In the genomic region with DNA sequence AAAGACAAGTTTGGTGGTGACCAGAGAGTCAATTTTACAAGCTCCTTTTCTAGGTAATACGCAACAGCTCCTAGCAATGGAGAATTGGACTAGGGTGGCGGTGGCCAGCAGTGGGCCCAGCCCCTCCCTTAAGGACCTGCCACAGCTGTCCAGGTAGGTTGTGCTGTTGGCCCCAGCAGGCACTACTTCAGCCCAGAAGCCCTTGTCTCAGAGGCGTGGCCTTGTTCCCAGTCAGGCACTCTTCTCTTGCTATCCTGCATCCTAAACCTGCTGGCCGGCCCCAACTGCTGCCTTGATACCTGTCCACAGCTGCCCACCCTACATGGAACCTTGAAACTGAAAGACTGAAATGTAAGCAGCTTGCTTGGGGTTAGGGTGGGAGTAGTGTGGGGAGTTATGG, we compare ENCODE assay signal across 15 cellular contexts. TPM values are rescaled to one million over a fixed set of nuclear protein-coding genes. Genes with fewer than 3 reads are reported as not detected.
A peak's percentile ranks its signal among the peaks of the same experiment; 100 is the strongest.
DNase-seq lines count a peak whose midpoint lies in the region; ATAC-seq, FAIRE-seq and TF ChIP-seq lines count a peak whose summit lies in the region.
"Had no signal": no experiment of that assay in that cellular context is flagged by ENCODE, and none has a peak within 500 bp of the region (broad histone marks: within the 10 kb centered on the region; RNA-seq: fewer than 3 reads in every experiment).

No MANE protein-coding gene starts in this region.

- H3K4me3 Mint-ChIP-seq in activated CD4-positive, alpha-beta T cell treated with anti-CD3 and anti-CD28 coated beads for 36 hours, result peak overlapping the region; percentile 11

- TF ChIP-seq POLR2A in gastrocnemius medialis (IDR thresholded peaks at IDR 0.05), result no peak
- TF ChIP-seq POLR2A in lower leg skin (IDR thresholded peaks at IDR 0.05), result no peak

- in situ Hi-C loops in gastrocnemius medialis (cut with MboI; ENCODE audit: low sequenced_read_pairs in 4 of 4), result loop anchor here in 1 of 4 donors (25.0 kb wide), 1 partner anchor 121 kb away; a partner anchor contains a TSS

- CTCF ChIA-PET in activated CD4-positive, alpha-beta T cell treated with anti-CD3 and anti-CD28 coated beads for 36 hours (lab: Charles Lee), result interaction anchor here (0.6 to 7.8 kb wide), 16 partner anchors 10 to 95 kb away, joined by 3 to 76 read pairs (median 5); a partner anchor contains a TSS

- DNase-seq in activated CD4-positive, alpha-beta T cell treated with anti-CD3 and anti-CD28 coated beads for 36 hours, result no peak
- DNase-seq in activated CD4-positive, alpha-beta T cell treated with anti-CD3 and anti-CD28 coated beads, Interleukin-2, amount 50 U/mL, for 48 hours, result no peak
- peak; percentile 48 for DNase-seq in H7
- peak; percentile 47 for DNase-seq in kidney
- no peak for DNase-seq in gastrocnemius medialis
- no peak for DNase-seq in NCI-H524 treated with DMSO at 0.1 percent for 48 hours (lab: John Stamatoyannopoulos, UW)
- no peak for DNase-seq in lower leg skin (ENCODE audit: low spot score in 2 of 2)
- DNase-seq in NCI-H1694 (lab: John Stamatoyannopoulos, UW), result no peak
- DNase-seq: DMS 273 treated with DMSO at 0.1 percent for 48 hours; glutamatergic neuron; NCI-H187; NCI-H748 treated with DMSO at 0.1 percent for 48 hours; RPMI8226; stimulated activated naive CD8-positive, alpha-beta T cell treated with anti-CD3 and anti-CD28 coated beads, Interleukin-15, Interleukin-2, amounts not matched to agents 100 U/mL and 50 U/mL, for 24 hours had no signal

- peaks cover 3% of the 10 kb centered on the region for H3K4me1 Mint-ChIP-seq in activated CD4-positive, alpha-beta T cell treated with anti-CD3 and anti-CD28 coated beads for 36 hours

- no peak overlapping the region for H3K9ac ChIP-seq in kidney (ENCODE audit: low read length in 2 of 2)
- H3K9ac ChIP-seq: KMS-11 had no signal

- no peak for ATAC-seq in activated CD4-positive, alpha-beta T cell treated with anti-CD3 and anti-CD28 coated beads for 36 hours
- ATAC-seq in gastrocnemius medialis, result no peak

- POLR2A ChIA-PET in activated CD4-positive, alpha-beta T cell treated with anti-CD3 and anti-CD28 coated beads for 36 hours (lab: Charles Lee), result interaction anchor here (1.1 to 6.1 kb wide), 4 partner anchors 9 to 20 kb away, joined by 3 to 79 read pairs (median 8); a partner anchor contains a TSS

- no peak for FAIRE-seq in kidney (lab: Jason Lieb, UNC)

- H3K36me3 ChIP-seq in H7 (replicated peaks; ENCODE audit: control insufficient read depth, insufficient read depth, low read length) (no peaks in the 10 kb centered on the region), kidney (ENCODE audit: control insufficient read depth in 1 of 2, insufficient read depth in 2 of 2, low read length in 2 of 2) (no peaks in the 10 kb centered on the region), gastrocnemius medialis (no peaks in the 10 kb centered on the region)

- TF ChIP-seq CTCF in kidney (IDR thresholded peaks at IDR 0.05; ENCODE audit: borderline replicate concordance, extremely low read depth, insufficient read depth) (no peak), gastrocnemius medialis (IDR thresholded peaks at IDR 0.05 in 4 of 5, conservative IDR thresholded peaks at IDR 0.05 in 1 of 5) (no peak), lower leg skin (IDR thresholded peaks at IDR 0.05) (no peak)

- H3K27ac ChIP-seq in kidney (ENCODE audit: low read depth in 2 of 2, low read length in 2 of 2), result no peak overlapping the region
- peak overlapping the region; percentile 54 to 81 (median 74) for H3K27ac ChIP-seq in gastrocnemius medialis
- H3K27ac ChIP-seq: KMS-11 had no signal

- H3K4me1 ChIP-seq in kidney (ENCODE audit: control insufficient read depth in 1 of 2, insufficient read depth in 1 of 2, low read depth in 1 of 2, low read length in 2 of 2) (peaks cover 6 to 9% of the 10 kb centered on the region in 2 donors), gastrocnemius medialis (peaks cover 6 to 14% of the 10 kb centered on the region in 2 donors)

- H3K4me3 ChIP-seq in H7 (ENCODE audit: insufficient read depth, low read depth, low read length) (no peak overlapping the region), kidney (ENCODE audit: low read length in 2 of 2) (no peak overlapping the region), gastrocnemius medialis (no peak overlapping the region), lower leg skin (ENCODE audit: low read depth, poor library complexity, severe bottlenecking) (no peak overlapping the region)

- peaks cover 5% of the 10 kb centered on the region for H3K36me3 Mint-ChIP-seq in activated CD4-positive, alpha-beta T cell treated with anti-CD3 and anti-CD28 coated beads for 36 hours (ENCODE audit: low read depth)

- H3K27me3 ChIP-seq in H7 (ENCODE audit: control insufficient read depth, insufficient read depth, low read length), result no peaks in the 10 kb centered on the region
- no peaks in the 10 kb centered on the region for H3K27me3 ChIP-seq in gastrocnemius medialis

- no peak overlapping the region for H3K27ac Mint-ChIP-seq in activated CD4-positive, alpha-beta T cell treated with anti-CD3 and anti-CD28 coated beads for 36 hours

- H3K9me3 ChIP-seq in kidney (ENCODE audit: control insufficient read depth in 1 of 2, low read length in 2 of 2) (no peaks in the 10 kb centered on the region), gastrocnemius medialis (no peaks in the 10 kb centered on the region)

- H3K9me3 Mint-ChIP-seq in activated CD4-positive, alpha-beta T cell treated with anti-CD3 and anti-CD28 coated beads for 36 hours (ENCODE audit: low read depth), result no peaks in the 10 kb centered on the region

- 85 to 98% methylated on average over 4 of the region's 4 CpGs for WGBS in lower leg skin, 2 donors

- intact Hi-C loops in activated CD4-positive, alpha-beta T cell treated with anti-CD3 and anti-CD28 coated beads for 36 hours (cut with DNase I, micrococcal nuclease), result loop anchor here in 1 of 2 experiments (1.0 kb wide), 3 partner anchors 13 to 131 kb away; a partner anchor contains a TSS
- intact Hi-C loops in kidney (cut with DNase I) (no loop called here), gastrocnemius medialis (cut with DNase I; ENCODE audit: low total_unique reads) (loop anchor here (2.0 to 5.0 kb wide), 2 partner anchors 61 to 131 kb away; a partner anchor contains a TSS), lower leg skin (cut with DNase I; ENCODE audit: low total_unique reads) (no loop called here)

- H3K27me3 Mint-ChIP-seq in activated CD4-positive, alpha-beta T cell treated with anti-CD3 and anti-CD28 coated beads for 36 hours, result no peaks in the 10 kb centered on the region

RNA-seq across cellular contexts. Expression of a gene that starts 1.0 kb away (rescaled TPM):
- 10 to 100 TPM; 50.3 to 63.2 TPM for total RNA-seq in activated CD4-positive, alpha-beta T cell treated with anti-CD3 and anti-CD28 coated beads for 36 hours
- total RNA-seq in H7 (2014; rRNA removed; shearing (Covaris generic)), result 43.4 and 47.2 TPM in 2 replicates
- total RNA-seq in kidney (34.5 TPM), gastrocnemius medialis (10 to 100 TPM in 2 of 4 donors, 1 to 10 TPM in 2; 8.7 to 18.3 (median 11.0) TPM), lower leg skin (10 to 100 TPM; 20.6 to 31.0 (median 28.9) TPM)
- polyA plus RNA-seq in kidney (ENCODE audit: insufficient read depth, low read depth, low replicate concordance), result 105 TPM

RNA-seq across cellular contexts. Expression of a gene that starts 18.6 kb away (rescaled TPM):
- total RNA-seq in activated CD4-positive, alpha-beta T cell treated with anti-CD3 and anti-CD28 coated beads for 36 hours, result 10 to 100 TPM; 24.5 to 33.7 TPM
- 17.9 and 21.7 TPM in 2 replicates for total RNA-seq in H7 (2014; rRNA removed; shearing (Covaris generic))
- 35.5 TPM for total RNA-seq in kidney
- 12.0 TPM for polyA plus RNA-seq in kidney (ENCODE audit: insufficient read depth, low read depth, low replicate concordance)
- total RNA-seq in gastrocnemius medialis, result 10 to 100 TPM; 10.4 to 19.2 (median 13.1) TPM
- total RNA-seq in lower leg skin, result 10 to 100 TPM; 26.5 to 42.5 (median 31.9) TPM

RNA-seq across cellular contexts. Expression of a gene that starts 44.7 kb away (rescaled TPM):
- total RNA-seq in activated CD4-positive, alpha-beta T cell treated with anti-CD3 and anti-CD28 coated beads for 36 hours, result 1 to 10 TPM in 1 of 2 experiments, under 1 TPM in 1; 0.62 to 1.5 TPM
- 0.28 and 0.70 TPM in 2 replicates for total RNA-seq in H7 (2014; rRNA removed; shearing (Covaris generic))
- total RNA-seq in kidney (149 TPM), gastrocnemius medialis (10 to 100 TPM in 1 of 4 donors, 1 to 10 TPM in 3; 3.6 to 20.2 (median 6.3) TPM), lower leg skin (100 to 1,000 TPM; 371 to 689 (median 435) TPM)
- 15.7 TPM for polyA plus RNA-seq in kidney (ENCODE audit: insufficient read depth, low read depth, low replicate concordance)

Comparison
In these comparisons a context has a peak if more than half of its experiments do, and no peak if none do; other contexts are left out.
1. DNase-seq: peak in H7 (single experiment) and kidney (single experiment); none in activated CD4-positive, alpha-beta T cell treated with anti-CD3 and anti-CD28 coated beads for 36 hours (single experiment), activated CD4-positive, alpha-beta T cell treated with anti-CD3 and anti-CD28 coated beads, Interleukin-2, amount 50 U/mL, for 48 hours (0 of 2), gastrocnemius medialis (0 of 2), NCI-H524 treated with DMSO at 0.1 percent for 48 hours (single experiment), lower leg skin (0 of 2) and NCI-H1694 (single experiment).
2. H3K27ac ChIP-seq: peak in gastrocnemius medialis (4 of 4); none in kidney (0 of 2).